ENCODE assay signal across 8 cellular contexts in genomic region chr7:135211179-135211945, GRCh38. TPM values are rescaled to one million over a fixed set of nuclear protein-coding genes. Genes with fewer than 3 reads are reported as not detected.
A peak's percentile ranks its signal among the peaks of the same experiment; 100 is the strongest.
DNase-seq lines count a peak whose midpoint lies in the region; TF ChIP-seq lines count a peak whose summit lies in the region.

TSS of gene WDR91 (minus strand) at chr7:135211526. CDS start at chr7:135211502, 24 bp downstream.

- H3F3A ChIP-seq in neural cell (ENCODE audit: insufficient read depth, low read length, poor library complexity, severe bottlenecking): no peaks in the 10 kb centered on the region

- peak within 1 kb of the TSS; percentile 91 for H2AFZ ChIP-seq in neural cell (ENCODE audit: low read depth, low read length)

- no peaks in the 10 kb centered on the region for H3K36me3 ChIP-seq in MG63
- no peaks in the 10 kb centered on the region for H3K36me3 ChIP-seq in neural cell (ENCODE audit: insufficient read depth, low read length)
- peaks cover 0 to 6% (median 2%) of the 10 kb centered on the region in 4 donors for H3K36me3 ChIP-seq in stomach

- TF ChIP-seq RAD21 in neural cell (conservative IDR thresholded peaks at IDR 0.05): peak; percentile 21

- peak within 1 kb of the TSS; percentile 62 for H3K4me2 ChIP-seq in neural cell (ENCODE audit: low read length)

- peak in 2 of 4 donors; percentile 33 to 82 for TF ChIP-seq POLR2A in stomach (IDR thresholded peaks at IDR 0.05)

- H3K9me3 ChIP-seq in MG63 (no peaks in the 10 kb centered on the region), neural cell (ENCODE audit: low read length) (no peaks in the 10 kb centered on the region), stomach (no peaks in the 10 kb centered on the region)

- H3K9ac ChIP-seq in neural cell (ENCODE audit: low read length): peak within 1 kb of the TSS; percentile 90

- H3K27ac ChIP-seq in neural cell (ENCODE audit: low read length) (peak within 1 kb of the TSS; percentile 83), stomach (peak within 1 kb of the TSS; percentile 92 to 96 (median 94))

- H3K9me2 ChIP-seq in neural cell (ENCODE audit: insufficient read depth, low read length): no peaks in the 10 kb centered on the region

- no peaks in the 10 kb centered on the region for H4K20me1 ChIP-seq in neural cell (ENCODE audit: insufficient read depth)

- peaks cover 17 to 43% (median 37%) of the 10 kb centered on the region in 4 donors for H3K4me1 ChIP-seq in stomach

- peak; percentile 91 for DNase-seq in GDM1 (lab: John Stamatoyannopoulos, UW)
- peak; percentile 86 for DNase-seq in HCEC 1CT
- DNase-seq in MG63: peak; percentile 90
- peak; percentile 82 to 85 for DNase-seq in SHP77 (lab: John Stamatoyannopoulos, UW)
- DNase-seq in activated effector memory CD4-positive, alpha-beta T cell treated with Interleukin-2 at 50 U/mL for 16 hours: peak; percentile 96
- DNase-seq in fibroblast of the aortic adventitia (ENCODE audit: low read depth): peak; percentile 85
- peak; percentile 98 for DNase-seq in stomach

- WGBS in stomach, 5 donors: 0 to 1% (median 0%) methylated on average over 15 to 82 of the region's 82 CpGs

- intact Hi-C loops in stomach (cut with DNase I; ENCODE audit: low total_unique reads): no loop called here

- TF ChIP-seq CTCF in fibroblast of the aortic adventitia (IDR thresholded peaks at IDR 0.05; ENCODE audit: insufficient read depth, low read length) (no peak), neural cell (IDR thresholded peaks at IDR 0.05; ENCODE audit: poor library complexity, severe bottlenecking) (no peak), stomach (IDR thresholded peaks at IDR 0.05) (no peak)

- H3K79me2 ChIP-seq in neural cell (replicated peaks; ENCODE audit: insufficient read depth, low read length): no peaks in the 10 kb centered on the region

- peak within 1 kb of the TSS; percentile 74 for H3K4me3 ChIP-seq in MG63
- peak within 1 kb of the TSS; percentile 84 for H3K4me3 ChIP-seq in fibroblast of the aortic adventitia (ENCODE audit: low read depth, low read length)
- H3K4me3 ChIP-seq in neural cell (ENCODE audit: low read length): peak within 1 kb of the TSS; percentile 73
- peak within 1 kb of the TSS; percentile 71 to 82 (median 78) for H3K4me3 ChIP-seq in stomach

- no peak for TF ChIP-seq EP300 in neural cell (conservative IDR thresholded peaks at IDR 0.05; ENCODE audit: poor library complexity, severe bottlenecking)
- no peak for TF ChIP-seq EP300 in stomach (IDR thresholded peaks at IDR 0.05)

- H3K27me3 ChIP-seq in MG63: no peaks in the 10 kb centered on the region
- H3K27me3 ChIP-seq in neural cell (ENCODE audit: insufficient read depth, low read depth, low read length): no peaks in the 10 kb centered on the region
- no peaks in the 10 kb centered on the region for H3K27me3 ChIP-seq in stomach

TF ChIP-seq in neural cell, 6 proteins besides CTCF, POLR2A, EP300 and RAD21:
- peak; percentile 94 for TF ChIP-seq REST (IDR thresholded peaks at IDR 0.05; ENCODE audit: borderline replicate concordance)
- peak; percentile 48 for TF ChIP-seq MXI1 (conservative IDR thresholded peaks at IDR 0.05; ENCODE audit: poor library complexity, severe bottlenecking)
- TF ChIP-seq POLR2AphosphoS5 (IDR thresholded peaks at IDR 0.05): peak; percentile 91
- TF ChIP-seq SMC3 (conservative IDR thresholded peaks at IDR 0.05; ENCODE audit: poor library complexity): no peak
- no peak for TF ChIP-seq EZH2 (IDR thresholded peaks at IDR 0.05; ENCODE audit: borderline replicate concordance, insufficient read depth, low read length, poor library complexity, severe bottlenecking)
- peak; percentile 98 for TF ChIP-seq TAF1 (IDR thresholded peaks at IDR 0.05; ENCODE audit: low read depth)

RNA-seq across cellular contexts. Expression of gene WDR91, which starts in this region (rescaled TPM):
- 1.5 and 3.0 TPM in 2 replicates for total RNA-seq in MG63 (2014; rRNA removed; shearing (Covaris generic); ENCODE audit: low replicate concordance)
- total RNA-seq in fibroblast of the aortic adventitia (ENCODE audit: low replicate concordance): 6.5 and 15.4 TPM in 2 replicates
- 17.6 and 17.7 TPM in 2 replicates for polyA plus RNA-seq in neural cell
- 17.9 and 22.2 TPM in 2 replicates for polyA minus RNA-seq in neural cell
- 10 to 100 TPM in 4 of 5 donors, 1 to 10 TPM in 1; 7.0 to 79.4 (median 33.5) TPM for total RNA-seq in stomach
- 10 to 100 TPM in 1 of 3 donors, 1 to 10 TPM in 2; 6.3 to 13.2 (median 6.6) TPM for polyA plus RNA-seq in stomach

Comparison
In these comparisons a context has a peak if more than half of its experiments do, and no peak if none do; other contexts are left out.
1. Peak in every context shown above with its lines: DNase-seq, H3K4me3 ChIP-seq and H3K27ac ChIP-seq.